In the genomic region with DNA sequence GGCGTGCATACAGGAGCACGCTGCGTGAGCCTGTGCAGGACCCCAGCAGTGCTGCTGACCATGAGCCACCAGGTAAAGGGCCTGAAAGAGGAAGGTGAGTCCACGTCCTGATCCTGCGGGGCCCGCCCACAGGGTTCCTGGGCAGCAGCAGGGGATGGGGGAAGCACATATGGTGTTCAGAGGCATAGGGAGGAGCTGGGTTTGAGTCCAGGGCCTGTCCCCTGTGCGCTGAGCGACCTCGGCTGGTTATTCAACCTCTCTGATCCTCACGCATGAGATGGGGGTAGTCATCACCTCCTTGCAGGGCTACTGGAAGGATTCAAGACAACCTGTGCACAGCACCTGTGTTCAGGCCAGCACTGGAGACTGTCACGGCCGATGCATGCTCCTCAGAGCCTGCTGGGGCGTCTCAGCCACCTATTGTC, we compare ENCODE assay signal across 35 cellular contexts. TPM values are rescaled to one million over a fixed set of nuclear protein-coding genes. Genes with fewer than 3 reads are reported as not detected.
"Had no signal": no experiment of that assay in that cellular context is flagged by ENCODE, and none has a peak within 500 bp of the region (broad histone marks: within the 10 kb centered on the region; RNA-seq: fewer than 3 reads in every experiment).

Gene TMC2 (plus strand): TSS at position 12 of the 425 bp plus-strand sequence. CDS start 49 bp downstream, at position 61.

- H3K4me3 Mint-ChIP-seq: activated CD4-positive, alpha-beta T cell treated with anti-CD3 and anti-CD28 coated beads for 36 hours; activated CD4-positive, alpha-beta T cell treated with anti-CD3 and anti-CD28 coated beads, Interleukin-2, amount 10 ng/mL, durations not matched to agents 7 days and 5 days; activated CD8-positive, alpha-beta T cell treated with anti-CD3 and anti-CD28 coated beads, Interleukin-2, amount 10 ng/mL, durations not matched to agents 7 days and 5 days; activated naive CD4-positive, alpha-beta T cell treated with anti-CD3 and anti-CD28 coated beads for 36 hours; activated naive CD8-positive, alpha-beta T cell; activated naive CD8-positive, alpha-beta T cell treated with anti-CD3 and anti-CD28 coated beads, Interleukin-2, amount 50 U/mL, for 24 hours; activated T-cell treated with anti-CD3 and anti-CD28 coated beads, Interleukin-2, amount 50 U/mL, for 24 hours; WTC11 had no signal

- H3K36me3 ChIP-seq: brain microvascular endothelial cell, SJCRH30 had no signal

- H3K9me3 Mint-ChIP-seq: activated CD4-positive, alpha-beta T cell treated with anti-CD3 and anti-CD28 coated beads, Interleukin-2, amount 10 ng/mL, durations not matched to agents 7 days and 5 days; activated naive CD4-positive, alpha-beta T cell treated with anti-CD3 and anti-CD28 coated beads for 36 hours; activated naive CD8-positive, alpha-beta T cell treated with anti-CD3 and anti-CD28 coated beads, Interleukin-2, amount 50 U/mL, for 24 hours; activated T-cell treated with anti-CD3 and anti-CD28 coated beads, Interleukin-2, amount 50 U/mL, for 24 hours; WTC11 had no signal

- H2AFZ ChIP-seq: PC-9 had no signal

- H3K4me2 ChIP-seq: KMS-11, PC-9 had no signal

- H3K9ac ChIP-seq: KMS-11 had no signal

- H3K4me1 ChIP-seq: SJCRH30 had no signal

- H3K27ac ChIP-seq: brain microvascular endothelial cell, KMS-11, PC-9, RWPE1, SJCRH30, SK-N-MC had no signal

- H3K4me3 ChIP-seq: PC-9, SJCRH30, SK-N-MC had no signal

- H3K4me1 Mint-ChIP-seq: activated CD4-positive, alpha-beta T cell treated with anti-CD3 and anti-CD28 coated beads for 36 hours; activated CD4-positive, alpha-beta T cell treated with anti-CD3 and anti-CD28 coated beads, Interleukin-2, amount 10 ng/mL, durations not matched to agents 7 days and 5 days; activated naive CD8-positive, alpha-beta T cell treated with anti-CD3 and anti-CD28 coated beads, Interleukin-2, amount 50 U/mL, for 24 hours had no signal

- H3K36me3 Mint-ChIP-seq: activated naive CD8-positive, alpha-beta T cell; WTC11 had no signal

- DNase-seq: activated CD4-positive, alpha-beta T cell treated with anti-CD3 and anti-CD28 coated beads for 36 hours; activated CD4-positive, alpha-beta T cell treated with anti-CD3 and anti-CD28 coated beads, Interleukin-2, amount 10 ng/mL, durations not matched to agents 7 days and 5 days; activated CD4-positive, alpha-beta T cell treated with anti-CD3 and anti-CD28 coated beads, Interleukin-2, amount 50 U/mL, for 48 hours; activated CD8-positive, alpha-beta T cell treated with anti-CD3 and anti-CD28 coated beads, Interleukin-2, amount 10 ng/mL, durations not matched to agents 7 days and 5 days; activated gamma-delta T cell treated with Interleukin-2 at 50 U/mL for 16 hours; activated naive CD4-positive, alpha-beta T cell treated with anti-CD3 and anti-CD28 coated beads for 36 hours; activated naive CD8-positive, alpha-beta T cell treated with anti-CD3 and anti-CD28 coated beads, Interleukin-2, amount 50 U/mL, for 24 hours; activated T-cell treated with anti-CD3 and anti-CD28 coated beads, Interleukin-2, amount 50 U/mL, for 24 hours; aorta; brain microvascular endothelial cell; central memory CD4-positive, alpha-beta T cell; MM.1S; MV-4-11; NCI-H1092; NCI-H146; NCI-H187; NCI-H2029 treated with DMSO at 0.1 percent for 48 hours; NCI-H2107; NCI-H2171; NCI-H510A; NCI-H748 treated with DMSO at 0.1 percent for 48 hours; NK-92 treated with Interleukin-12 subunit alpha and Interleukin-12 subunit beta, amount 100 ng/mL, for 24 hours; PC-9; Right ventricle myocardium superior; T1000 had no signal

- H3K27ac Mint-ChIP-seq: activated CD4-positive, alpha-beta T cell treated with anti-CD3 and anti-CD28 coated beads for 36 hours; activated CD4-positive, alpha-beta T cell treated with anti-CD3 and anti-CD28 coated beads, Interleukin-2, amount 10 ng/mL, durations not matched to agents 7 days and 5 days; activated CD8-positive, alpha-beta T cell treated with anti-CD3 and anti-CD28 coated beads, Interleukin-2, amount 10 ng/mL, durations not matched to agents 7 days and 5 days; activated naive CD4-positive, alpha-beta T cell treated with anti-CD3 and anti-CD28 coated beads for 36 hours; activated naive CD8-positive, alpha-beta T cell; activated naive CD8-positive, alpha-beta T cell treated with anti-CD3 and anti-CD28 coated beads, Interleukin-2, amount 50 U/mL, for 24 hours; activated T-cell treated with anti-CD3 and anti-CD28 coated beads, Interleukin-2, amount 50 U/mL, for 24 hours; WTC11 had no signal

- ATAC-seq: activated CD4-positive, alpha-beta T cell treated with anti-CD3 and anti-CD28 coated beads for 36 hours; activated CD4-positive, CD25-positive, alpha-beta regulatory T cell treated with anti-CD3 and anti-CD28 coated beads, Interleukin-2, amount 50 U/mL, for 24 hours; activated CD8-positive, alpha-beta T cell treated with anti-CD3 and anti-CD28 coated beads, Interleukin-2, amount 10 ng/mL, durations not matched to agents 7 days and 5 days; activated naive CD8-positive, alpha-beta T cell treated with anti-CD3 and anti-CD28 coated beads, Interleukin-2, amount 50 U/mL, for 24 hours had no signal

- H3K9me3 ChIP-seq: SJCRH30 had no signal

RNA-seq across cellular contexts. Expression of gene TMC2, which starts in this region (rescaled TPM):
- total RNA-seq: activated CD4-positive, alpha-beta T cell treated with anti-CD3 and anti-CD28 coated beads for 36 hours; activated CD4-positive, alpha-beta T cell treated with anti-CD3 and anti-CD28 coated beads, Interleukin-2, amount 10 ng/mL, durations not matched to agents 7 days and 5 days; activated CD8-positive, alpha-beta T cell treated with anti-CD3 and anti-CD28 coated beads, Interleukin-2, amount 10 ng/mL, durations not matched to agents 7 days and 5 days; activated naive CD4-positive, alpha-beta T cell treated with anti-CD3 and anti-CD28 coated beads for 36 hours; LHCN-M2; PC-9; Right ventricle myocardium superior; T-helper 1 cell treated with Interleukin-12 subunit alpha and Interleukin-12 subunit beta and Interleukin-4 antibody, amounts not matched to agents 30 ng/mL and 1 ng/mL, for 36 hours; T-helper 2 cell treated with Interferon-gamma antibody and Interleukin-4, amounts not matched to agents 100 ng/mL and 5 ng/mL, for 36 hours; WTC11 had no signal
